In genomic region chr20:38180781-38181180, GRCh38 we compare ENCODE assay signal across 24 cellular contexts. TPM values are rescaled to one million over a fixed set of nuclear protein-coding genes. Genes with fewer than 3 reads are reported as not detected.
DNase-seq lines count a peak whose midpoint lies in the region; ATAC-seq, FAIRE-seq and TF ChIP-seq lines count a peak whose summit lies in the region.
"Had no signal": no experiment of that assay in that cellular context is flagged by ENCODE, and none has a peak within 500 bp of the region (broad histone marks: within the 10 kb centered on the region; RNA-seq: fewer than 3 reads in every experiment).

No MANE protein-coding gene starts in this region.

- H3K4me2 ChIP-seq in PC-9 (peak overlapping the region; percentile 30), keratinocyte (ENCODE audit: control insufficient read depth, extremely low read depth, insufficient read depth, low read depth, low read length) (peak overlapping the region; percentile 14)
- H3K4me2 ChIP-seq: KMS-11, smooth muscle cell had no signal

- H3K9me1 ChIP-seq in keratinocyte (ENCODE audit: control insufficient read depth, extremely low read depth, insufficient read depth, low read length) = no peaks in the 10 kb centered on the region

- CTCF ChIA-PET in PC-9 (lab: Charles Lee) = interaction anchor here (0.6 to 1.2 kb wide), 2 partner anchors 36 to 40 kb away, joined by 3 to 4 read pairs; no protein-coding TSS in a partner anchor

- dilution Hi-C loops in keratinocyte (cut with MboI; ENCODE audit: extremely low pct_ligation_motif_present, low sequenced_read_pairs) = no loop called here

- no peak overlapping the region for H3K4me3 ChIP-seq in PC-9
- H3K4me3 ChIP-seq in keratinocyte (ENCODE audit: control insufficient read depth in 2 of 3, extremely low read depth in 1 of 3, insufficient read depth in 2 of 3, low read depth in 1 of 3, low read length in 3 of 3) = peak overlapping the region in 1 of 3 experiments; percentile 4
- H3K4me3 ChIP-seq: dorsolateral prefrontal cortex, HAP-1, heart right ventricle, smooth muscle cell, tibial artery had no signal

- intact Hi-C loops in natural killer cell (cut with micrococcal nuclease) = no loop called here
- intact Hi-C loops in PC-9 (cut with micrococcal nuclease; ENCODE audit: unreplicated experiment) = no loop called here

- H3K27ac Mint-ChIP-seq in natural killer cell treated with Interleukin-12 subunit alpha and Interleukin-12 subunit beta and Interleukin-15 and Interleukin-18, amount 100 ng/mL, for 72 hours = no peak overlapping the region
- H3K27ac Mint-ChIP-seq in natural killer cell = no peak overlapping the region
- H3K27ac Mint-ChIP-seq: activated naive CD4-positive, alpha-beta T cell treated with anti-CD3 and anti-CD28 coated beads, Interleukin-2, amount 50 U/mL, for 72 hours; activated T-cell treated with anti-CD3 and anti-CD28 coated beads, Interleukin-2, amount 50 U/mL, for 72 hours; stimulated activated naive CD8-positive, alpha-beta T cell treated with anti-CD3 and anti-CD28 coated beads, Interleukin-15, amount 100 ng/mL, for 72 hours had no signal

- H3K79me2 ChIP-seq in PC-9 (ENCODE audit: low read depth) (no peaks in the 10 kb centered on the region), keratinocyte (ENCODE audit: control insufficient read depth, insufficient read depth, low read length) (no peaks in the 10 kb centered on the region)

- H3K4me3 Mint-ChIP-seq in natural killer cell treated with Interleukin-12 subunit alpha and Interleukin-12 subunit beta and Interleukin-15 and Interleukin-18, amount 100 ng/mL, for 72 hours = no peak overlapping the region
- no peak overlapping the region for H3K4me3 Mint-ChIP-seq in natural killer cell
- H3K4me3 Mint-ChIP-seq: activated T-cell treated with anti-CD3 and anti-CD28 coated beads, Interleukin-2, amount 50 U/mL, for 72 hours; central memory CD8-positive, alpha-beta T cell; stimulated activated naive CD8-positive, alpha-beta T cell treated with anti-CD3 and anti-CD28 coated beads, Interleukin-15, amount 100 ng/mL, for 72 hours had no signal

- H3F3A ChIP-seq in PC-9 (ENCODE audit: insufficient read depth, low read depth) = peaks cover 49% of the 10 kb centered on the region

- H3K9me3 Mint-ChIP-seq in natural killer cell treated with Interleukin-12 subunit alpha and Interleukin-12 subunit beta and Interleukin-15 and Interleukin-18, amount 100 ng/mL, for 72 hours = no peaks in the 10 kb centered on the region
- no peaks in the 10 kb centered on the region for H3K9me3 Mint-ChIP-seq in natural killer cell
- H3K9me3 Mint-ChIP-seq: activated naive CD4-positive, alpha-beta T cell treated with anti-CD3 and anti-CD28 coated beads, Interleukin-2, amount 50 U/mL, for 72 hours; activated T-cell treated with anti-CD3 and anti-CD28 coated beads, Interleukin-2, amount 50 U/mL, for 72 hours; central memory CD8-positive, alpha-beta T cell; stimulated activated naive CD8-positive, alpha-beta T cell treated with anti-CD3 and anti-CD28 coated beads, Interleukin-15, amount 100 ng/mL, for 72 hours had no signal

- no peaks in the 10 kb centered on the region for H3K9me2 ChIP-seq in PC-9 (ENCODE audit: insufficient read depth)

- no peaks in the 10 kb centered on the region for H3K36me3 ChIP-seq in PC-9 (ENCODE audit: low read depth)
- H3K36me3 ChIP-seq in keratinocyte (ENCODE audit: control insufficient read depth in 2 of 2, extremely low read depth in 1 of 2, insufficient read depth in 2 of 2, low read length in 2 of 2) = no peaks in the 10 kb centered on the region
- H3K36me3 ChIP-seq: HAP-1, heart right ventricle, tibial artery had no signal

- no peaks in the 10 kb centered on the region for H3K4me1 Mint-ChIP-seq in natural killer cell treated with Interleukin-12 subunit alpha and Interleukin-12 subunit beta and Interleukin-15 and Interleukin-18, amount 100 ng/mL, for 72 hours (ENCODE audit: low read depth in 2 of 2)
- H3K4me1 Mint-ChIP-seq in natural killer cell = no peaks in the 10 kb centered on the region
- H3K4me1 Mint-ChIP-seq: central memory CD8-positive, alpha-beta T cell; stimulated activated naive CD8-positive, alpha-beta T cell treated with anti-CD3 and anti-CD28 coated beads, Interleukin-15, amount 100 ng/mL, for 72 hours had no signal

- peak; percentile 41 for DNase-seq in natural killer cell treated with Interleukin-12 subunit alpha and Interleukin-12 subunit beta and Interleukin-15 and Interleukin-18, amount 100 ng/mL, for 72 hours (ENCODE audit: low spot score)
- DNase-seq in natural killer cell (no peak), PC-9 (peak; percentile 68 to 89), keratinocyte (ENCODE audit: low read depth, low spot score) (no peak), NCI-H345 treated with DMSO at 0.1 percent for 48 hours (lab: John Stamatoyannopoulos, UW; ENCODE audit: unreplicated experiment) (no peak), GM19239 (ENCODE audit: insufficient read length, low spot score) (no peak)
- DNase-seq in stimulated activated CD4-positive, alpha-beta T cell treated with anti-CD3 and anti-CD28 coated beads, Interleukin-4, amount 100 ng/mL, for 24 hours = no peak
- DNase-seq: activated CD4-positive, alpha-beta T cell treated with anti-CD3 and anti-CD28 coated beads for 48 hours; activated T-cell treated with anti-CD3 and anti-CD28 coated beads, Interleukin-2, amount 50 U/mL, for 72 hours; C1 segment of cervical spinal cord; Calu3; heart right ventricle; NCI-H1694 treated with DMSO at 0.1 percent for 48 hours; NCI-H748 treated with DMSO at 0.1 percent for 48 hours; stimulated activated naive CD8-positive, alpha-beta T cell treated with anti-CD3 and anti-CD28 coated beads, Interleukin-15, amount 100 ng/mL, for 72 hours; tibial artery had no signal

- H3K27me3 ChIP-seq in PC-9 (ENCODE audit: insufficient read depth, low read depth) = no peaks in the 10 kb centered on the region
- H3K27me3 ChIP-seq in keratinocyte (ENCODE audit: control insufficient read depth, extremely low read depth, insufficient read depth, low read length) = no peaks in the 10 kb centered on the region
- H3K27me3 ChIP-seq: dorsolateral prefrontal cortex, heart right ventricle, tibial artery had no signal

- BruUV-seq in PC-9 (replicated peaks; lab: Mats Ljungman, UMichigan) = no TSS peak

- peaks cover 15 to 32% of the 10 kb centered on the region in 2 donors for H3K27me3 Mint-ChIP-seq in natural killer cell treated with Interleukin-12 subunit alpha and Interleukin-12 subunit beta and Interleukin-15 and Interleukin-18, amount 100 ng/mL, for 72 hours
- peaks cover 12 to 29% of the 10 kb centered on the region in 2 donors for H3K27me3 Mint-ChIP-seq in natural killer cell (ENCODE audit: low read depth in 2 of 2)

- no peaks in the 10 kb centered on the region; the same call in 1 of the 2 replicates for H3K9me3 ChIP-seq in PC-9 (ENCODE audit: insufficient read depth, low read depth)
- no peaks in the 10 kb centered on the region for H3K9me3 ChIP-seq in keratinocyte (ENCODE audit: control insufficient read depth, low read depth, low read length)
- H3K9me3 ChIP-seq: HAP-1, tibial artery had no signal

- peak overlapping the region; percentile 45 for H3K27ac ChIP-seq in PC-9
- H3K27ac ChIP-seq in keratinocyte (ENCODE audit: control insufficient read depth, insufficient read depth, low read length) = no peak overlapping the region
- H3K27ac ChIP-seq: dorsolateral prefrontal cortex, heart right ventricle, KMS-11, tibial artery had no signal

- no peaks in the 10 kb centered on the region for H3K36me3 Mint-ChIP-seq in natural killer cell treated with Interleukin-12 subunit alpha and Interleukin-12 subunit beta and Interleukin-15 and Interleukin-18, amount 100 ng/mL, for 72 hours
- no peaks in the 10 kb centered on the region for H3K36me3 Mint-ChIP-seq in natural killer cell
- H3K36me3 Mint-ChIP-seq: activated naive CD4-positive, alpha-beta T cell treated with anti-CD3 and anti-CD28 coated beads, Interleukin-2, amount 50 U/mL, for 72 hours had no signal

- H3K9ac ChIP-seq in keratinocyte (ENCODE audit: control insufficient read depth, extremely low read depth, insufficient read depth, low read length) = no peak overlapping the region
- H3K9ac ChIP-seq: KMS-11 had no signal

- H4K20me1 ChIP-seq in PC-9 (ENCODE audit: insufficient read depth) (no peaks in the 10 kb centered on the region), keratinocyte (ENCODE audit: control insufficient read depth, extremely low read depth, insufficient read depth, low read length) (no peaks in the 10 kb centered on the region)

- POLR2A ChIA-PET in PC-9 (lab: Charles Lee; ENCODE audit: unreplicated experiment) = no interaction called here

- H3K4me1 ChIP-seq in PC-9 (replicated peaks; ENCODE audit: insufficient read depth) (peaks cover 60% of the 10 kb centered on the region), keratinocyte (ENCODE audit: control insufficient read depth, extremely low read depth, insufficient read depth, low read length) (peaks cover 22% of the 10 kb centered on the region)
- H3K4me1 ChIP-seq: HAP-1 had no signal

- FAIRE-seq in keratinocyte (lab: Jason Lieb, UNC) (no peak), GM19239 (lab: Jason Lieb, UNC) (no peak)
- FAIRE-seq: astrocyte had no signal

- H2AFZ ChIP-seq in PC-9 (no peak overlapping the region), keratinocyte (ENCODE audit: control insufficient read depth, low read length) (no peak overlapping the region)

- no peak for ATAC-seq in natural killer cell treated with Interleukin-12 subunit alpha and Interleukin-12 subunit beta and Interleukin-15 and Interleukin-18, amount 100 ng/mL, for 72 hours
- ATAC-seq in natural killer cell (no peak), GM18868 (IDR thresholded peaks at IDR 0.05; ENCODE audit: unreplicated experiment) (no peak)
- ATAC-seq: activated naive CD4-positive, alpha-beta T cell treated with anti-CD3 and anti-CD28 coated beads, Interleukin-2, amount 50 U/mL, for 72 hours; activated T-cell treated with anti-CD3 and anti-CD28 coated beads, Interleukin-2, amount 50 U/mL, for 72 hours; stimulated activated naive CD8-positive, alpha-beta T cell treated with anti-CD3 and anti-CD28 coated beads, Interleukin-15, amount 100 ng/mL, for 72 hours had no signal

- no peak for TF ChIP-seq CTCF in natural killer cell (IDR thresholded peaks at IDR 0.05)
- no peak for TF ChIP-seq CTCF in PC-9 (conservative IDR thresholded peaks at IDR 0.05)
- no peak for TF ChIP-seq CTCF in keratinocyte (optimal IDR thresholded peaks at IDR 0.05 in 1 of 3, IDR thresholded peaks at IDR 0.05 in 1 of 3, conservative IDR thresholded peaks at IDR 0.05 in 1 of 3; ENCODE audit: extremely low read depth in 1 of 3, insufficient read depth in 2 of 3, low read length in 3 of 3)

RNA-seq across cellular contexts. Expression of gene TGM2, which starts 15.7 kb away (rescaled TPM):
- total RNA-seq in natural killer cell treated with Interleukin-12 subunit alpha and Interleukin-12 subunit beta and Interleukin-15 and Interleukin-18, amount 100 ng/mL, for 72 hours = 1 to 10 TPM in 1 of 2 donors, under 1 TPM in 1; 0.81 to 2.4 TPM
- total RNA-seq in natural killer cell (under 1 TPM in 2 of 3 donors, not detected in 1; 0.33 TPM), PC-9 (2021) (286 and 333 TPM in 2 replicates)
- 18.4 to 50.3 TPM (median 18.7 TPM) in 3 replicates for polyA plus RNA-seq in keratinocyte
- 0.86 TPM for polyA plus RNA-seq in keratinocyte (2011; ENCODE audit: low read depth)
- 16.2 and 22.6 TPM in 2 replicates for polyA plus RNA-seq in keratinocyte (2011; cell fraction: cytosol; rRNA removed)
- 30.9 and 32.5 TPM in 2 replicates for polyA plus RNA-seq in keratinocyte (2011; cell fraction: nucleus; rRNA removed)
- 0.38 and 57.9 TPM in 2 replicates for polyA plus RNA-seq in keratinocyte (2012; ENCODE audit: low replicate concordance)
- polyA minus RNA-seq in keratinocyte = 27.4 to 122 TPM (median 29.7 TPM) in 3 replicates
- 50.3 TPM for polyA minus RNA-seq in keratinocyte (2011; cell fraction: cytosol; rRNA and poly(A)+ RNA removed)
- polyA minus RNA-seq in keratinocyte (2011; cell fraction: nucleus; rRNA and poly(A)+ RNA removed) = 29.2 and 30.7 TPM in 2 replicates

Comparison
In these comparisons a context has a peak if more than half of its experiments do, and no peak if none do; other contexts are left out.
1. DNase-seq: peak in natural killer cell treated with Interleukin-12 subunit alpha and Interleukin-12 subunit beta and Interleukin-15 and Interleukin-18, amount 100 ng/mL, for 72 hours (single experiment) and PC-9 (2 of 2); none in natural killer cell (single experiment), keratinocyte (single experiment), NCI-H345 treated with DMSO at 0.1 percent for 48 hours (single experiment), stimulated activated CD4-positive, alpha-beta T cell treated with anti-CD3 and anti-CD28 coated beads, Interleukin-4, amount 100 ng/mL, for 24 hours (single experiment) and GM19239 (single experiment).
2. RNA of gene TGM2, which starts 15.7 kb away (total RNA-seq): 286 to 333 TPM in PC-9; 0.81 to 2.4 TPM in natural killer cell treated with Interleukin-12 subunit alpha and Interleukin-12 subunit beta and Interleukin-15 and Interleukin-18, amount 100 ng/mL, for 72 hours and 0.33 TPM in natural killer cell; every median in the first group is over 10 times any median in the second.